ENCODE assay signal across 8 cellular contexts in the genomic region with DNA sequence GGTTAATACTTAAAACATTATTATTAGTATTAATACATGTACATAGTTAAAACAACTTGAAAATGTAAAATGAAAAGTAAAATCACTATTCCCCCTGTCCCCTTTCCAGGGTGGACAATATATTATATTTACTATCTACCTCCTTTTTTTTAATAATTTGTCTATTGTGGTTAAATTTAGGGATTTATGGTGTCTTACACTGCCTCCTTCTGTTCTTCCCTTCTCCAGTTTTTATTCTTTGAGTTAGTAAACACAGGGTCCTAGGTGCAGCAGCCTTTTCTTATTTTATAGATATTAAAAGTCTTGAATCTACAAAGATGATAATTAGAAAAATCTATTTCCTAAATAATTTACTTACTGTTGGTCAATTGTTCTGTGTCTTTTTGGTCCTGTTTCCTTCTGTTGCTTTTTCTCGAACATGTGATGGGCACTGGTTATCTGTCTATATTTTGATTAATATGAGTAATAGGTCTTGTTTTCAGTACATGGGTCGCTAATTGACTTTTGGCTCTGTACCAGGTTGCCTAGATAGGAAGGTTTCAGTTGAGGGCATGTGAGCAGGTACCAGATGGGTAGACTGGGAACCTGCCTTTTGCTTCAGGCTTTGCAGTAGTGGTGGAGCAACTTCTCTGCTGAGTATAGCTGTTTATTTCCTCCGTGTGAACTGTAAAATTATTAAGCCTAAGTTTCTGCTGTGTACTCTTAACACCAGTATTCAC. TPM values are rescaled to one million over a fixed set of nuclear protein-coding genes. Genes with fewer than 3 reads are reported as not detected.
DNase-seq lines count a peak whose midpoint lies in the region; ATAC-seq, FAIRE-seq and TF ChIP-seq lines count a peak whose summit lies in the region.

No MANE protein-coding gene starts in this region.

- in situ Hi-C loops in G401 (cut with HindIII; ENCODE audit: low sequenced_read_pairs): no loop called here

- ATAC-seq in GM18511 (IDR thresholded peaks at IDR 0.05; ENCODE audit: unreplicated experiment) (no peak), HG03045 (IDR thresholded peaks at IDR 0.05; ENCODE audit: unreplicated experiment) (no peak)

- H3K36me3 ChIP-seq in astrocyte (ENCODE audit: insufficient read depth, low read length): no peaks in the 10 kb centered on the region
- H3K36me3 ChIP-seq in liver (ENCODE audit: control insufficient read depth in 4 of 4, insufficient read depth in 3 of 4, low read depth in 1 of 4, low read length in 3 of 4): no peaks in the 10 kb centered on the region

- peak overlapping the region; percentile 94 for H3K4me3 ChIP-seq in astrocyte (ENCODE audit: insufficient read depth, low read depth, low read length)
- H3K4me3 ChIP-seq in liver (ENCODE audit: low read depth in 1 of 3, low read length in 3 of 3): peak overlapping the region; percentile 63 to 89 (median 83)

- peak; percentile 24 to 56 for TF ChIP-seq RAD21 in liver (IDR thresholded peaks at IDR 0.05)

- peak overlapping the region; percentile 96 for H3K9ac ChIP-seq in astrocyte (ENCODE audit: low read length)
- peak overlapping the region; percentile 89 to 100 for H3K9ac ChIP-seq in liver (ENCODE audit: low read depth in 1 of 2, low read length in 2 of 2)

- H3K36me3 Mint-ChIP-seq in astrocyte (ENCODE audit: low read depth, unreplicated experiment) (no peaks in the 10 kb centered on the region), type B pancreatic cell (peaks cover 4% of the 10 kb centered on the region)

- no peak overlapping the region for H2AFZ ChIP-seq in astrocyte (ENCODE audit: low read depth, low read length)

- H3K27me3 Mint-ChIP-seq in astrocyte (ENCODE audit: low read depth, unreplicated experiment) (no peaks in the 10 kb centered on the region), type B pancreatic cell (no peaks in the 10 kb centered on the region)

- H3K27ac Mint-ChIP-seq in astrocyte (ENCODE audit: unreplicated experiment) (peak overlapping the region; percentile 98), type B pancreatic cell (peak overlapping the region; percentile 93)

- peak overlapping the region; percentile 98 for H3K4me3 Mint-ChIP-seq in astrocyte (ENCODE audit: unreplicated experiment)
- H3K4me3 Mint-ChIP-seq in type B pancreatic cell: peak overlapping the region; percentile 98

- peaks cover 52% of the 10 kb centered on the region for H3K79me2 ChIP-seq in astrocyte (ENCODE audit: insufficient read depth, low read length)

- FAIRE-seq in astrocyte (lab: Jason Lieb, UNC): no peak

- no peaks in the 10 kb centered on the region for H3K9me3 ChIP-seq in astrocyte (ENCODE audit: insufficient read depth, low read depth, low read length)
- no peaks in the 10 kb centered on the region for H3K9me3 ChIP-seq in liver (ENCODE audit: control insufficient read depth in 4 of 4, low read length in 3 of 4)

- H3K9me3 Mint-ChIP-seq in astrocyte (ENCODE audit: unreplicated experiment) (peaks cover 3% of the 10 kb centered on the region), type B pancreatic cell (no peaks in the 10 kb centered on the region)

- H3K4me1 ChIP-seq in astrocyte (ENCODE audit: insufficient read depth, low read length) (peaks cover 25% of the 10 kb centered on the region), liver (ENCODE audit: control insufficient read depth in 4 of 4, insufficient read depth in 4 of 4, low read length in 3 of 4) (peaks cover 13 to 52% (median 43%) of the 10 kb centered on the region in 4 donors)

- 9% methylated on average over 3 of the region's 3 CpGs for WGBS in liver

- peak overlapping the region; percentile 91 for H3K4me2 ChIP-seq in astrocyte (ENCODE audit: low read length)

- no peaks in the 10 kb centered on the region for H3K27me3 ChIP-seq in astrocyte (ENCODE audit: insufficient read depth, low read length)
- H3K27me3 ChIP-seq in liver (ENCODE audit: control insufficient read depth in 4 of 4, insufficient read depth in 4 of 4, low read length in 3 of 4): no peaks in the 10 kb centered on the region

- H3K27ac ChIP-seq in astrocyte (ENCODE audit: low read depth, low read length): peak overlapping the region; percentile 97
- peak overlapping the region in 1 of 2 donors; percentile 19 for H3K27ac ChIP-seq in liver (ENCODE audit: low read depth in 1 of 2, low read length in 2 of 2)

- no peak for TF ChIP-seq CTCF in astrocyte (IDR thresholded peaks at IDR 0.05; ENCODE audit: insufficient read depth, low read depth, low read length)
- no peak for TF ChIP-seq CTCF in liver (IDR thresholded peaks at IDR 0.05; ENCODE audit: low read depth, low read length, missing input control)
- TF ChIP-seq CTCF in type B pancreatic cell (conservative IDR thresholded peaks at IDR 0.05): no peak

- DNase-seq in G401 (ENCODE audit: low spot score) (peak; percentile 44), NAMALWA (ENCODE audit: low spot score) (peak; percentile 50), astrocyte (ENCODE audit: low read depth) (no peak), type B pancreatic cell (ENCODE audit: extremely low spot score, unreplicated experiment) (no peak), occipital lobe (lab: John Stamatoyannopoulos, UW) (no peak)

- H3K4me1 Mint-ChIP-seq in astrocyte (ENCODE audit: low read depth, unreplicated experiment): peaks cover 27% of the 10 kb centered on the region
- peaks cover 20% of the 10 kb centered on the region for H3K4me1 Mint-ChIP-seq in type B pancreatic cell (ENCODE audit: unreplicated experiment)

- no peaks in the 10 kb centered on the region for H4K20me1 ChIP-seq in astrocyte (ENCODE audit: insufficient read depth, low read length)

TF ChIP-seq in liver, 16 proteins besides CTCF, POLR2A, EP300 and RAD21:
- TF ChIP-seq EGR1 (IDR thresholded peaks at IDR 0.05; ENCODE audit: low read depth in 2 of 2): no peak
- no peak for TF ChIP-seq FOXA1 (IDR thresholded peaks at IDR 0.05)
- no peak for TF ChIP-seq MAX (IDR thresholded peaks at IDR 0.05)
- TF ChIP-seq, protein P1, sequence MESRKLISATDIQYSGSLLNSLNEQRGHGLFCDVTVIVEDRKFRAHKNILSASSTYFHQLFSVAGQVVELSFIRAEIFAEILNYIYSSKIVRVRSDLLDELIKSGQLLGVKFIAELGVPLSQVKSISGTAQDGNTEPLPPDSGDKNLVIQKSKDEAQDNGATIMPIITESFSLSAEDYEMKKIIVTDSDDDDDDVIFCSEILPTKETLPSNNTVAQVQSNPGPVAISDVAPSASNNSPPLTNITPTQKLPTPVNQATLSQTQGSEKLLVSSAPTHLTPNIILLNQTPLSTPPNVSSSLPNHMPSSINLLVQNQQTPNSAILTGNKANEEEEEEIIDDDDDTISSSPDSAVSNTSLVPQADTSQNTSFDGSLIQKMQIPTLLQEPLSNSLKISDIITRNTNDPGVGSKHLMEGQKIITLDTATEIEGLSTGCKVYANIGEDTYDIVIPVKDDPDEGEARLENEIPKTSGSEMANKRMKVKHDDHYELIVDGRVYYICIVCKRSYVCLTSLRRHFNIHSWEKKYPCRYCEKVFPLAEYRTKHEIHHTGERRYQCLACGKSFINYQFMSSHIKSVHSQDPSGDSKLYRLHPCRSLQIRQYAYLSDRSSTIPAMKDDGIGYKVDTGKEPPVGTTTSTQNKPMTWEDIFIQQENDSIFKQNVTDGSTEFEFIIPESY (IDR thresholded peaks at IDR 0.05): no peak
- TF ChIP-seq RXRA (IDR thresholded peaks at IDR 0.05): no peak

RNA-seq across cellular contexts. Expression of gene NUDT9, which starts 1.1 kb away (rescaled TPM):
- 36.6 and 40.8 TPM in 2 replicates for total RNA-seq in G401 (2014; rRNA removed; shearing (Covaris generic))
- total RNA-seq in astrocyte (31.9 and 33.7 TPM in 2 replicates), liver (10 to 100 TPM in 1 of 2 donors, 1 to 10 TPM in 1; 9.2 to 21.8 TPM), type B pancreatic cell (ENCODE audit: low replicate concordance) (26.5 and 27.5 TPM in 2 replicates), occipital lobe (20.9 TPM)
- 10 to 100 TPM; 32.1 to 37.3 TPM for polyA plus RNA-seq in liver

RNA-seq across cellular contexts. Expression of gene HSD17B11, which starts 32.5 kb away (rescaled TPM):
- 13.7 and 25.9 TPM in 2 replicates for total RNA-seq in G401 (2014; rRNA removed; shearing (Covaris generic))
- 32.8 and 34.0 TPM in 2 replicates for total RNA-seq in astrocyte
- total RNA-seq in liver: 100 to 1,000 TPM; 109 to 120 TPM
- polyA plus RNA-seq in liver: 100 to 1,000 TPM in 1 of 2 donors, 10 to 100 TPM in 1; 94.8 to 133 TPM
- total RNA-seq in type B pancreatic cell (ENCODE audit: low replicate concordance): 19.2 and 23.9 TPM in 2 replicates
- 51.8 TPM for total RNA-seq in occipital lobe

Comparison
In these comparisons a context has a peak if more than half of its experiments do, and no peak if none do; other contexts are left out.
1. DNase-seq: peak in G401 (single experiment) and NAMALWA (single experiment); none in astrocyte (single experiment), type B pancreatic cell (single experiment) and occipital lobe (single experiment).